ENCODE assay signal across 7 cellular contexts in the genomic region with DNA sequence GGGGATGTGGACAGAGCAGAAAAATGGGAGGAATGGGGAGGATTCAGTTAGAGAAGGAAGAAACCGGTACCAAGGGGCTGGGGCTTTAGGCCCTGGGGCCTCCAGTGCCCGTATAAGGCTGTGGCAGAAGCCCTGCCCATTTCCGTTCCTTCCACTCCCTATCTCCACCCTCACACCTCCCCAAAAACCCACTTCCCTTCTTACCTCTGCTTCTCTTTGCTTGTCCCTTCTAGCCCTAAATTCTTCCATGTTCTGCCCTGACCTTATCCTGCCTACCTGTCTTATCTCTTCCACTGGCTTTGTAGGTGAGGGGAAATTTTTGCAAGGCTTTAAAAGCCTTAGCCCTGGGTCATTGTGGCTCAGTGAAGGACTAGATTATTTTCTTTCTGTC. TPM values are rescaled to one million over a fixed set of nuclear protein-coding genes. Genes with fewer than 3 reads are reported as not detected.
DNase-seq lines count a peak whose midpoint lies in the region; ATAC-seq and TF ChIP-seq lines count a peak whose summit lies in the region.
"Had no signal": no experiment of that assay in that cellular context is flagged by ENCODE, and none has a peak within 500 bp of the region (broad histone marks: within the 10 kb centered on the region; RNA-seq: fewer than 3 reads in every experiment).

No MANE protein-coding gene starts in this region.

- H3K27me3 ChIP-seq in left ventricle myocardium inferior (ENCODE audit: low read depth) (no peaks in the 10 kb centered on the region), upper lobe of left lung (no peaks in the 10 kb centered on the region)

- TF ChIP-seq EP300 in upper lobe of left lung (IDR thresholded peaks at IDR 0.05): no peak

- no peak for TF ChIP-seq POLR2A in upper lobe of left lung (IDR thresholded peaks at IDR 0.05)

- H3K4me3 ChIP-seq in left ventricle myocardium inferior: peak overlapping the region; percentile 99
- peak overlapping the region in 2 of 4 donors; percentile 4 to 98 for H3K4me3 ChIP-seq in upper lobe of left lung

- ATAC-seq in Right ventricle myocardium inferior: no peak
- ATAC-seq in upper lobe of left lung (ENCODE audit: low FRiP score in 2 of 2): no peak

- 46 to 52% methylated on average over 3 of the region's 3 CpGs for WGBS in upper lobe of left lung, 2 donors

- DNase-seq in left ventricle myocardium inferior: no peak
- no peak for DNase-seq in Right ventricle myocardium inferior (ENCODE audit: missing footprints)
- peak; percentile 37 for DNase-seq in effector CD4-positive, alpha-beta T cell
- DNase-seq in upper lobe of left lung: peak in 1 of 2 donors; percentile 63
- DNase-seq in NCI-H748 (lab: John Stamatoyannopoulos, UW; ENCODE audit: unreplicated experiment): no peak
- DNase-seq in NCI-H146 (lab: John Stamatoyannopoulos, UW): no peak

- H3K9me3 ChIP-seq in left ventricle myocardium inferior (replicated peaks): no peaks in the 10 kb centered on the region
- H3K9me3 ChIP-seq in upper lobe of left lung: no peaks in the 10 kb centered on the region

- intact Hi-C loops in left ventricle myocardium inferior (cut with micrococcal nuclease) (no loop called here), Right ventricle myocardium inferior (cut with DNase I) (no loop called here)

- TF ChIP-seq CTCF in left ventricle myocardium inferior (IDR thresholded peaks at IDR 0.05; ENCODE audit: borderline replicate concordance) (no peak), upper lobe of left lung (IDR thresholded peaks at IDR 0.05) (no peak)

- H3K36me3 ChIP-seq in left ventricle myocardium inferior (peaks cover 51% of the 10 kb centered on the region), upper lobe of left lung (peaks cover 10 to 48% (median 42%) of the 10 kb centered on the region in 4 donors)

- H3K27ac ChIP-seq in left ventricle myocardium inferior (replicated peaks): peak overlapping the region; percentile 100
- H3K27ac ChIP-seq in upper lobe of left lung: peak overlapping the region; percentile 97 to 100 (median 98)

- peaks cover 89% of the 10 kb centered on the region for H3K4me1 ChIP-seq in left ventricle myocardium inferior
- peaks cover 54 to 71% (median 60%) of the 10 kb centered on the region in 4 donors for H3K4me1 ChIP-seq in upper lobe of left lung

RNA-seq across cellular contexts. Expression of a gene that starts 4.1 kb away (rescaled TPM):
- total RNA-seq in left ventricle myocardium inferior (90.7 TPM), Right ventricle myocardium inferior (91.8 TPM), upper lobe of left lung (100 to 1,000 TPM in 2 of 6 donors, 10 to 100 TPM in 4; 41.9 to 130 (median 72.9) TPM)

RNA-seq across cellular contexts. Expression of a gene that starts 4.2 kb away (rescaled TPM):
- 182 TPM for total RNA-seq in left ventricle myocardium inferior
- total RNA-seq in Right ventricle myocardium inferior: 218 TPM
- total RNA-seq in upper lobe of left lung: 100 to 1,000 TPM; 403 to 814 (median 641) TPM

RNA-seq across cellular contexts. Expression of a gene that starts 4.3 kb away (rescaled TPM):
- 219 TPM for total RNA-seq in left ventricle myocardium inferior
- 199 TPM for total RNA-seq in Right ventricle myocardium inferior
- 10 to 100 TPM; 37.5 to 69.2 (median 47.9) TPM for total RNA-seq in upper lobe of left lung

RNA-seq across cellular contexts. Expression of a gene that starts 6.8 kb away (rescaled TPM):
- total RNA-seq in left ventricle myocardium inferior: 827 TPM
- 549 TPM for total RNA-seq in Right ventricle myocardium inferior
- total RNA-seq in upper lobe of left lung: 10 to 100 TPM in 3 of 6 donors, 1 to 10 TPM in 3; 4.3 to 49.2 (median 10.6) TPM

RNA-seq across cellular contexts. Expression of a gene that starts 12.1 kb away (rescaled TPM):
- 0.22 TPM for total RNA-seq in left ventricle myocardium inferior
- not detected for total RNA-seq in Right ventricle myocardium inferior
- total RNA-seq in upper lobe of left lung: 1 to 10 TPM in 1 of 6 donors, under 1 TPM in 4, not detected in 1; 0.23 to 1.4 (median 0.59) TPM
- total RNA-seq: dermis microvascular lymphatic vessel endothelial cell had no signal
